In genomic region chr6:39891976-39892375, GRCh38 we compare ENCODE assay signal across 9 cellular contexts. TPM values are rescaled to one million over a fixed set of nuclear protein-coding genes. Genes with fewer than 3 reads are reported as not detected.
DNase-seq lines count a peak whose midpoint lies in the region; ATAC-seq and TF ChIP-seq lines count a peak whose summit lies in the region.
"Had no signal": no experiment of that assay in that cellular context is flagged by ENCODE, and none has a peak within 500 bp of the region (broad histone marks: within the 10 kb centered on the region; RNA-seq: fewer than 3 reads in every experiment).

No MANE protein-coding gene starts in this region.

- H2BK15ac ChIP-seq in IMR-90 (ENCODE audit: low read depth, low read length) = 0 out of 3 replicates have a peak overlapping the region, but pooled peaks have one; percentile 25

- H4K5ac ChIP-seq in IMR-90 (ENCODE audit: low read depth, low read length) = peak overlapping the region; percentile 13; the same call in 1 of the 2 replicates

- peak overlapping the region; percentile 57 for H2BK20ac ChIP-seq in IMR-90 (ENCODE audit: low read depth, low read length)

- H3K14ac ChIP-seq in IMR-90 (replicated peaks; ENCODE audit: low read depth, low read length) = 0 out of 2 replicates have a peak overlapping the region, but pooled peaks have one; percentile 21

- H2BK120ac ChIP-seq in IMR-90 (ENCODE audit: low read depth, low read length) = peak overlapping the region; percentile 70

- H4K8ac ChIP-seq in IMR-90 (ENCODE audit: low read depth in 2 of 2, low read length in 2 of 2) = peak overlapping the region in 1 of 2 experiments; percentile 49; a peak in 1 of 4 replicates

- no peaks in the 10 kb centered on the region for H3K9me3 Mint-ChIP-seq in activated T-cell treated with anti-CD3 and anti-CD28 coated beads, Interleukin-2, amount 50 U/mL, for 24 hours
- H3K9me3 Mint-ChIP-seq in naive thymus-derived CD4-positive, alpha-beta T cell = no peaks in the 10 kb centered on the region
- H3K9me3 Mint-ChIP-seq: IgD-negative memory B cell had no signal

- CTCF ChIA-PET in IMR-90 (lab: Yijun Ruan, JAX) = interaction anchor here (1.2 to 1.4 kb wide), 2 partner anchors 27 to 100 kb away, joined by 3 to 9 read pairs; partner anchors contain the start of gene DAAM2
- CTCF ChIA-PET in naive thymus-derived CD4-positive, alpha-beta T cell (lab: Charles Lee) = no interaction called here

- peak overlapping the region; percentile 65 for H4K91ac ChIP-seq in IMR-90 (ENCODE audit: insufficient read depth, low read depth, low read length)

- no peak overlapping the region for H3K4me2 ChIP-seq in IMR-90 (ENCODE audit: low read depth, low read length)

- no peak for ATAC-seq in IMR-90 (ENCODE audit: low read depth)
- ATAC-seq in thoracic aorta (ENCODE audit: insufficient number of reproducible peaks, low FRiP score, low read depth) = no peak
- ATAC-seq in naive thymus-derived CD4-positive, alpha-beta T cell = no peak

- BruUV-seq in IMR-90 (replicated peaks; lab: Mats Ljungman, UMichigan) = no TSS peak

- H2BK5ac ChIP-seq in IMR-90 (ENCODE audit: low read depth, low read length, poor library complexity, severe bottlenecking) = no peak overlapping the region

- TF ChIP-seq CTCF in IMR-90 (conservative IDR thresholded peaks at IDR 0.05; ENCODE audit: low read depth, low read length) (no peak), choroid plexus epithelial cell (conservative IDR thresholded peaks at IDR 0.05; ENCODE audit: low read depth, low read length) (no peak), thoracic aorta (IDR thresholded peaks at IDR 0.05) (no peak)

- no peaks in the 10 kb centered on the region for H3K36me3 Mint-ChIP-seq in activated T-cell treated with anti-CD3 and anti-CD28 coated beads, Interleukin-2, amount 50 U/mL, for 24 hours (ENCODE audit: low read depth)
- no peaks in the 10 kb centered on the region for H3K36me3 Mint-ChIP-seq in naive thymus-derived CD4-positive, alpha-beta T cell
- H3K36me3 Mint-ChIP-seq: IgD-negative memory B cell had no signal

- no peak overlapping the region for H3K23ac ChIP-seq in IMR-90 (ENCODE audit: low read depth, low read length)

- H3K4me3 ChIP-seq in IMR-90 (ENCODE audit: insufficient read depth, low read depth, low read length) (no peak overlapping the region), choroid plexus epithelial cell (ENCODE audit: low read depth, low read length) (no peak overlapping the region), thoracic aorta (no peak overlapping the region)
- H3K4me3 ChIP-seq in naive thymus-derived CD4-positive, alpha-beta T cell (ENCODE audit: low read length) = no peak overlapping the region

- no peak for TF ChIP-seq POLR2A in IMR-90 (IDR thresholded peaks at IDR 0.05; ENCODE audit: low read depth, low read length)

- peak overlapping the region; percentile 94 for H2AK5ac ChIP-seq in IMR-90 (ENCODE audit: low read depth, low read length)

- no peak overlapping the region for H3K9ac ChIP-seq in IMR-90 (ENCODE audit: low read depth, low read length)

- intact Hi-C loops in IMR-90 (cut with micrococcal nuclease) = loop anchor here (1.0 to 10.0 kb wide), 8 partner anchors 27 to 545 kb away; partner anchors contain the start of gene KIF6
- intact Hi-C loops in naive thymus-derived CD4-positive, alpha-beta T cell (cut with micrococcal nuclease) = no loop called here

- no peak overlapping the region for H3K56ac ChIP-seq in IMR-90 (ENCODE audit: extremely low read depth, insufficient read depth, low read length)

- 0 out of 2 replicates have a peak, but pooled peaks cover 7% of the 10 kb centered on the region for H3K9me1 ChIP-seq in IMR-90 (ENCODE audit: insufficient read depth, low read length)

- H3K27ac ChIP-seq in IMR-90 (ENCODE audit: insufficient read depth, low read length) (no peak overlapping the region), thoracic aorta (peak overlapping the region; percentile 2 to 9)
- no peak overlapping the region for H3K27ac ChIP-seq in naive thymus-derived CD4-positive, alpha-beta T cell (ENCODE audit: low read depth, low read length)

- WGBS in IMR-90 (ENCODE audit: extremely low coverage in 2 of 2, insufficient read length in 1 of 2), 2 experiments = no CpG with 5 or more reads among the region's 4 CpGs

- no peaks in the 10 kb centered on the region for H3K4me1 Mint-ChIP-seq in activated T-cell treated with anti-CD3 and anti-CD28 coated beads, Interleukin-2, amount 50 U/mL, for 24 hours (ENCODE audit: low read depth)
- H3K4me1 Mint-ChIP-seq in naive thymus-derived CD4-positive, alpha-beta T cell = no peaks in the 10 kb centered on the region
- H3K4me1 Mint-ChIP-seq: IgD-negative memory B cell had no signal

- H3K27me3 ChIP-seq in IMR-90 (ENCODE audit: control insufficient read depth, insufficient read depth, low read length) (no peaks in the 10 kb centered on the region), thoracic aorta (replicated peaks; ENCODE audit: insufficient read depth) (no peaks in the 10 kb centered on the region)
- no peaks in the 10 kb centered on the region for H3K27me3 ChIP-seq in naive thymus-derived CD4-positive, alpha-beta T cell (ENCODE audit: control insufficient read depth in 2 of 2, insufficient read depth in 2 of 2, low read length in 2 of 2)

- in situ Hi-C loops in IMR-90 (cut with MboI; ENCODE audit: low sequenced_read_pairs) = no loop called here

- dilution Hi-C loops in IMR-90 (cut with HindIII; ENCODE audit: low sequenced_read_pairs, unreplicated experiment) = no loop called here

- peak overlapping the region; percentile 51; the same call in 1 of the 2 replicates for H3K4ac ChIP-seq in IMR-90 (ENCODE audit: low read depth, low read length)

- H2AK9ac ChIP-seq in IMR-90 (replicated peaks; ENCODE audit: low read depth, low read length, poor library complexity) = peak overlapping the region; percentile 51

- no peak overlapping the region for H3K27ac Mint-ChIP-seq in activated T-cell treated with anti-CD3 and anti-CD28 coated beads, Interleukin-2, amount 50 U/mL, for 24 hours
- H3K27ac Mint-ChIP-seq in naive thymus-derived CD4-positive, alpha-beta T cell = no peak overlapping the region

- peaks cover 1% of the 10 kb centered on the region; the same call in 1 of the 2 replicates for H3K36me3 ChIP-seq in IMR-90 (ENCODE audit: control insufficient read depth, insufficient read depth, low read length)
- H3K36me3 ChIP-seq in thoracic aorta = peaks cover 14% of the 10 kb centered on the region
- no peaks in the 10 kb centered on the region for H3K36me3 ChIP-seq in naive thymus-derived CD4-positive, alpha-beta T cell (ENCODE audit: control insufficient read depth in 2 of 3, insufficient read depth in 3 of 3, low read length in 3 of 3)

- H2AFZ ChIP-seq in IMR-90 (replicated peaks; ENCODE audit: low read length, poor library complexity) = peak overlapping the region; percentile 76

- POLR2A ChIA-PET in IMR-90 (lab: Charles Lee; ENCODE audit: unreplicated experiment) = no interaction called here
- POLR2A ChIA-PET in naive thymus-derived CD4-positive, alpha-beta T cell (lab: Charles Lee) = no interaction called here

- H3K79me1 ChIP-seq in IMR-90 (ENCODE audit: low read depth in 1 of 2, low read length in 2 of 2) = 0 out of 4 replicates have a peak, but pooled peaks cover 0 to 5% of the 10 kb centered on the region in 2 experiments

- DNase-seq in IMR-90 (peak; percentile 19), choroid plexus epithelial cell (ENCODE audit: low read depth) (peak; percentile 56), iris pigment epithelial cell (ENCODE audit: low read depth) (peak; percentile 39), thoracic aorta (ENCODE audit: low spot score) (no peak)
- no peak for DNase-seq in activated T-cell treated with anti-CD3 and anti-CD28 coated beads, Interleukin-2, amount 50 U/mL, for 24 hours
- no peak for DNase-seq in naive thymus-derived CD4-positive, alpha-beta T cell
- no peak for DNase-seq in stimulated activated CD8-positive, alpha-beta memory T cell treated with anti-CD3 and anti-CD28 coated beads, Interleukin-4, amount 100 ng/mL, for 48 hours
- DNase-seq: NCI-H2029 treated with DMSO at 0.1 percent for 48 hours had no signal

- H3K4me1 ChIP-seq in IMR-90 (ENCODE audit: control insufficient read depth, insufficient read depth, low read length) = peaks cover 18% of the 10 kb centered on the region
- H3K4me1 ChIP-seq in thoracic aorta (ENCODE audit: control insufficient read depth in 1 of 2, low read depth in 2 of 2) = peaks cover 14 to 57% of the 10 kb centered on the region in 2 donors
- no peaks in the 10 kb centered on the region for H3K4me1 ChIP-seq in naive thymus-derived CD4-positive, alpha-beta T cell (ENCODE audit: control insufficient read depth in 2 of 2, insufficient read depth in 2 of 2, low read length in 2 of 2)

- no peak for TF ChIP-seq RAD21 in IMR-90 (IDR thresholded peaks at IDR 0.05; ENCODE audit: low read length)

- H3K27me3 Mint-ChIP-seq in activated T-cell treated with anti-CD3 and anti-CD28 coated beads, Interleukin-2, amount 50 U/mL, for 24 hours = peaks cover 13% of the 10 kb centered on the region
- peaks cover 0 to 15% (median 7%) of the 10 kb centered on the region in 5 donors for H3K27me3 Mint-ChIP-seq in naive thymus-derived CD4-positive, alpha-beta T cell

- no peak overlapping the region for H3K4me3 Mint-ChIP-seq in activated T-cell treated with anti-CD3 and anti-CD28 coated beads, Interleukin-2, amount 50 U/mL, for 24 hours
- H3K4me3 Mint-ChIP-seq in naive thymus-derived CD4-positive, alpha-beta T cell = no peak overlapping the region
- H3K4me3 Mint-ChIP-seq: IgD-negative memory B cell had no signal

- H4K20me1 ChIP-seq in IMR-90 (ENCODE audit: insufficient read depth, low read length) = no peaks in the 10 kb centered on the region

- H3K9me3 ChIP-seq in IMR-90 (ENCODE audit: control insufficient read depth, insufficient read depth, low read length) = no peaks in the 10 kb centered on the region
- no peaks in the 10 kb centered on the region for H3K9me3 ChIP-seq in thoracic aorta
- no peaks in the 10 kb centered on the region for H3K9me3 ChIP-seq in naive thymus-derived CD4-positive, alpha-beta T cell (ENCODE audit: control insufficient read depth in 2 of 3, low read length in 3 of 3)

- H3K18ac ChIP-seq in IMR-90 (ENCODE audit: low read depth, low read length) = peak overlapping the region; percentile 14; the same call in 1 of the 2 replicates

RNA-seq across cellular contexts. Expression of gene MOCS1, which starts 42.3 kb away (rescaled TPM):
- total RNA-seq in IMR-90 (2012; rRNA removed) (8.1 and 9.5 TPM in 2 replicates), thoracic aorta (10 to 100 TPM; 29.1 to 44.9 TPM)
- polyA plus RNA-seq in IMR-90 (2012; rRNA removed) = 4.8 and 5.5 TPM in 2 replicates
- polyA plus RNA-seq in IMR-90 (2012; cell fraction: cytosol; rRNA removed) = 3.4 and 5.4 TPM in 2 replicates
- polyA plus RNA-seq in IMR-90 (2012; cell fraction: nucleus; rRNA removed; ENCODE audit: low replicate concordance) = 5.7 and 6.6 TPM in 2 replicates
- total RNA-seq in naive thymus-derived CD4-positive, alpha-beta T cell = 1 to 10 TPM in 3 of 5 experiments, under 1 TPM in 2; 0.56 to 3.0 (median 1.3) TPM
- 1 to 10 TPM; 1.0 to 1.7 TPM for polyA plus RNA-seq in naive thymus-derived CD4-positive, alpha-beta T cell

Comparison
In these comparisons a context has a peak if more than half of its experiments do, and no peak if none do; other contexts are left out.
1. DNase-seq: peak in IMR-90 (single experiment), choroid plexus epithelial cell (single experiment) and iris pigment epithelial cell (single experiment); none in thoracic aorta (single experiment), activated T-cell treated with anti-CD3 and anti-CD28 coated beads, Interleukin-2, amount 50 U/mL, for 24 hours (single experiment), naive thymus-derived CD4-positive, alpha-beta T cell (0 of 9) and stimulated activated CD8-positive, alpha-beta memory T cell treated with anti-CD3 and anti-CD28 coated beads, Interleukin-4, amount 100 ng/mL, for 48 hours (single experiment).
2. H3K27ac ChIP-seq: peak in thoracic aorta (2 of 2); none in IMR-90 (single experiment) and naive thymus-derived CD4-positive, alpha-beta T cell (single experiment).